ENCODE assay signal across 19 cellular contexts in genomic region chr6:16956371-16956770, GRCh38.
DNase-seq lines count a peak whose midpoint lies in the region; ATAC-seq and TF ChIP-seq lines count a peak whose summit lies in the region.
"Had no signal": no experiment of that assay in that cellular context is flagged by ENCODE, and none has a peak within 500 bp of the region (broad histone marks: within the 10 kb centered on the region; RNA-seq: fewer than 3 reads in every experiment).

No MANE protein-coding gene starts in this region.

- H3K9ac ChIP-seq in PC-3 (ENCODE audit: low read length): no peak overlapping the region

- peaks cover 20% of the 10 kb centered on the region for H3K27me3 Mint-ChIP-seq in activated CD4-positive, alpha-beta T cell treated with anti-CD3 and anti-CD28 coated beads for 36 hours
- peaks cover 12% of the 10 kb centered on the region for H3K27me3 Mint-ChIP-seq in central memory CD8-positive, alpha-beta T cell

- H3K79me2 ChIP-seq in PC-3 (ENCODE audit: low read length): no peaks in the 10 kb centered on the region

- peaks cover 2% of the 10 kb centered on the region for H3K36me3 Mint-ChIP-seq in activated CD4-positive, alpha-beta T cell treated with anti-CD3 and anti-CD28 coated beads for 36 hours (ENCODE audit: low read depth)
- H3K36me3 Mint-ChIP-seq in central memory CD8-positive, alpha-beta T cell (ENCODE audit: insufficient read depth): no peaks in the 10 kb centered on the region

- H3K27ac Mint-ChIP-seq in activated CD4-positive, alpha-beta T cell treated with anti-CD3 and anti-CD28 coated beads for 36 hours: peak overlapping the region; percentile 16
- peak overlapping the region; percentile 20 for H3K27ac Mint-ChIP-seq in central memory CD8-positive, alpha-beta T cell (ENCODE audit: low read depth)

- TF ChIP-seq CTCF in PC-3 (conservative IDR thresholded peaks at IDR 0.05; ENCODE audit: low read depth, low read length) (peak; percentile 29; the same call in 1 of the 2 replicates), omental fat pad (IDR thresholded peaks at IDR 0.05) (no peak)

- no peaks in the 10 kb centered on the region for H3F3A ChIP-seq in PC-3 (ENCODE audit: low read length, unreplicated experiment)

- intact Hi-C loops in activated CD4-positive, alpha-beta T cell treated with anti-CD3 and anti-CD28 coated beads for 36 hours (cut with DNase I, micrococcal nuclease): no loop called here
- intact Hi-C loops in PC-3 (cut with micrococcal nuclease): loop anchor here (10.0 kb wide), 1 partner anchor 622 kb away; no protein-coding TSS in a partner anchor

- H3K4me3 ChIP-seq in PC-3 (ENCODE audit: low read length): no peak overlapping the region
- H3K4me3 ChIP-seq: adrenal gland, tibial artery had no signal

- H3K36me3 ChIP-seq in PC-3 (ENCODE audit: low read depth, low read length): no peaks in the 10 kb centered on the region
- H3K36me3 ChIP-seq: adrenal gland, tibial artery had no signal

- no TSS peak for BruUV-seq in PC-3 (replicated peaks; lab: Mats Ljungman, UMichigan)

- H3K4me1 ChIP-seq in PC-3 (ENCODE audit: insufficient read depth, low read length): peaks cover 4% of the 10 kb centered on the region; the same call in 1 of the 2 replicates
- H3K4me1 ChIP-seq: adrenal gland, tibial artery had no signal

- H3K9me3 ChIP-seq in PC-3 (ENCODE audit: low read length): no peaks in the 10 kb centered on the region
- H3K9me3 ChIP-seq: adrenal gland, tibial artery had no signal

- peak; percentile 34 for DNase-seq in activated CD4-positive, alpha-beta T cell treated with anti-CD3 and anti-CD28 coated beads for 36 hours
- DNase-seq in activated CD4-positive, alpha-beta T cell treated with anti-CD3 and anti-CD28 coated beads for 1 hour: no peak
- DNase-seq in PC-3 (peak; percentile 7), omental fat pad (ENCODE audit: low spot score) (no peak), Kasumi-1 (lab: John Stamatoyannopoulos, UW) (no peak), LoVo (ENCODE audit: low spot score) (no peak), NCI-H128 (lab: John Stamatoyannopoulos, UW; ENCODE audit: unreplicated experiment) (no peak)
- DNase-seq in central memory CD8-positive, alpha-beta T cell (ENCODE audit: low spot score in 2 of 2): no peak
- DNase-seq: 8988T; adrenal gland; KBM-7; kidney glomerular epithelial cell; mesendoderm; NCI-H1092 treated with DMSO at 0.1 percent for 48 hours; NCI-H2107; NCI-H748 treated with DMSO at 0.1 percent for 48 hours; OCI-M1; stimulated activated CD4-positive, alpha-beta T cell treated with anti-CD3 and anti-CD28 coated beads, Interleukin-12 subunit alpha, Interleukin-12 subunit beta, amount 100 ng/mL, for 4 hours; tibial artery had no signal

- H3K4me3 Mint-ChIP-seq in activated CD4-positive, alpha-beta T cell treated with anti-CD3 and anti-CD28 coated beads for 36 hours: no peak overlapping the region
- no peak overlapping the region for H3K4me3 Mint-ChIP-seq in central memory CD8-positive, alpha-beta T cell

- no peaks in the 10 kb centered on the region for H4K20me1 ChIP-seq in PC-3 (ENCODE audit: low read length)

- H3K27ac ChIP-seq in PC-3 (ENCODE audit: low read length): no peak overlapping the region
- H3K27ac ChIP-seq: adrenal gland, tibial artery had no signal

- POLR2A ChIA-PET in activated CD4-positive, alpha-beta T cell treated with anti-CD3 and anti-CD28 coated beads for 36 hours (lab: Charles Lee): no interaction called here
- POLR2A ChIA-PET in PC-3 (lab: Charles Lee; ENCODE audit: unreplicated experiment): no interaction called here

- no peaks in the 10 kb centered on the region for H3K9me2 ChIP-seq in PC-3 (replicated peaks; ENCODE audit: low read length)

- H3K27me3 ChIP-seq in PC-3 (ENCODE audit: low read length): no peaks in the 10 kb centered on the region
- H3K27me3 ChIP-seq: adrenal gland, tibial artery had no signal

- H3K4me1 Mint-ChIP-seq in activated CD4-positive, alpha-beta T cell treated with anti-CD3 and anti-CD28 coated beads for 36 hours: peaks cover 25% of the 10 kb centered on the region
- H3K4me1 Mint-ChIP-seq in central memory CD8-positive, alpha-beta T cell: peaks cover 8% of the 10 kb centered on the region

- CTCF ChIA-PET in activated CD4-positive, alpha-beta T cell treated with anti-CD3 and anti-CD28 coated beads for 36 hours (lab: Charles Lee): interaction anchor here (2.5 kb wide), 1 partner anchor 9 kb away, joined by 11 read pairs; no protein-coding TSS in a partner anchor
- CTCF ChIA-PET in PC-3 (lab: Charles Lee): no interaction called here

- H2AFZ ChIP-seq in PC-3 (ENCODE audit: low read length): no peak overlapping the region

- peak; percentile 89 for ATAC-seq in activated CD4-positive, alpha-beta T cell treated with anti-CD3 and anti-CD28 coated beads for 36 hours
- ATAC-seq in PC-3 (no peak), omental fat pad (ENCODE audit: low FRiP score) (peak; percentile 76)
- ATAC-seq in central memory CD8-positive, alpha-beta T cell (replicated peaks; ENCODE audit: extremely low read depth, poor library complexity, severe bottlenecking): peak; percentile 85

- no peak overlapping the region for H3K4me2 ChIP-seq in PC-3 (ENCODE audit: low read length)

- no peaks in the 10 kb centered on the region for H3K9me3 Mint-ChIP-seq in activated CD4-positive, alpha-beta T cell treated with anti-CD3 and anti-CD28 coated beads for 36 hours (ENCODE audit: low read depth)
- no peaks in the 10 kb centered on the region for H3K9me3 Mint-ChIP-seq in central memory CD8-positive, alpha-beta T cell

Comparison
In these comparisons a context has a peak if more than half of its experiments do, and no peak if none do; other contexts are left out.
1. DNase-seq: peak in activated CD4-positive, alpha-beta T cell treated with anti-CD3 and anti-CD28 coated beads for 36 hours (single experiment) and PC-3 (single experiment); none in activated CD4-positive, alpha-beta T cell treated with anti-CD3 and anti-CD28 coated beads for 1 hour (single experiment), central memory CD8-positive, alpha-beta T cell (0 of 2), omental fat pad (single experiment), Kasumi-1 (0 of 2), LoVo (single experiment) and NCI-H128 (single experiment).